ENCODE assay signal across 2 cellular contexts in the genomic region with DNA sequence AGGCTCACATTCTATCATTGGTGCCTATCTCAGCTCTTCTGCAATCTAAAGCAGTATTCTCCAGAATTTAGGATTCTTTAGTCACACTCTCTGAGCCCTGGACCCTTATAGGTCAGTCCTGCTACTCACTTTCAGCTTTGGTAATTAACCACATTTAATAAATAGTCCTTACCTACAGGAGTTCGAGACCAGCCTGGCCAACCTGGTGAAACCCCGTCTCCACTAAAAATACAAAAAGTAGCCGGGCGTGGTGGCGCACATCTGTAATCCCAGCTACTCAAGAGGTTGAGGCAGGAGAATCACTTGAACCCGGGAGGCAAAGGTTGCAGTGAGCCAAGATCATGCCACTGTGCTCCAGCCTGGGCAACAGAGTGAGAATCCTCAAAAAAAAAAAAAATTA. TPM values are rescaled to one million over a fixed set of nuclear protein-coding genes. Genes with fewer than 3 reads are reported as not detected.
"Had no signal": no experiment of that assay in that cellular context is flagged by ENCODE, and none has a peak within 500 bp of the region (broad histone marks: within the 10 kb centered on the region; RNA-seq: fewer than 3 reads in every experiment).

No MANE protein-coding gene starts in this region.

RNA-seq across cellular contexts. Expression of a gene that starts 34.0 kb away (rescaled TPM):
- total RNA-seq: mesothelial cell of epicardium had no signal
- polyA plus RNA-seq: neural cell had no signal
